In the genomic region with DNA sequence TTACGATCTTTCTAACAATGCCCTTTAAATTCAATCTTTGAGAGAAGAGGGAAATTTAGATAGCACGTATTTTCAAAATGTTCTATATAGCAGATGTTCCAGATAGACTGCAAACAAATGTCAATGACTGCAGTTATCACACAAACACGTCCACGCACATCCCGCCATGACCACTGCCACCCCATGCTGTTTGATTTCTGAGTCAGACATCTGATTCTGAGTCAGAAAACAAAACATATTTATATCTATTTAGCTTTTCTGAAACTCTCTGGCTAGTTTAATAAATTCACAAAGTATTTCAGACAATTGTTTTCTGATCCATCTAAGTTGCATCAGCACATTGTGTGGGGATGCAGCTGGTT, we compare ENCODE assay signal across 1 cellular context.
A peak's percentile ranks its signal among the peaks of the same experiment; 100 is the strongest.
TF ChIP-seq lines count a peak whose summit lies in the region.

No MANE protein-coding gene starts in this region.

TF ChIP-seq in GM12878, 131 proteins besides CTCF, POLR2A, EP300 and RAD21 (continued from another document and continues in another):
- TF ChIP-seq E2F4 (IDR thresholded peaks at IDR 0.05; ENCODE audit: low read depth, low read length) (no peak), JUNB (IDR thresholded peaks at IDR 0.05) (peak; percentile 98), ZBTB11 (CRISPR knock-in tag; IDR thresholded peaks at IDR 0.05) (no peak), IKZF1 (conservative IDR thresholded peaks at IDR 0.05) (peak; percentile 30; the same call in 1 of the 2 replicates), ZNF274 (IDR thresholded peaks at IDR 0.05; ENCODE audit: insufficient read depth, insufficient read length) (no peak), SREBF2 (IDR thresholded peaks at IDR 0.05; ENCODE audit: low read length) (no peak), POU2F2 (IDR thresholded peaks at IDR 0.05; ENCODE audit: borderline replicate concordance, low read depth, low read length) (peak; percentile 84; the same call in 2 of the 3 replicates), GATAD2B (conservative IDR thresholded peaks at IDR 0.05; ENCODE audit: low read depth) (no peak), TCF3 (IDR thresholded peaks at IDR 0.05; ENCODE audit: borderline replicate concordance, insufficient read depth, low read depth, low read length) (peak; percentile 84; the same call in 1 of the 2 replicates), YBX1 (IDR thresholded peaks at IDR 0.05) (no peak), RBBP5 (conservative IDR thresholded peaks at IDR 0.05) (no peak), IRF5 (IDR thresholded peaks at IDR 0.05; ENCODE audit: borderline replicate concordance) (no peak), MEF2A (IDR thresholded peaks at IDR 0.05; ENCODE audit: insufficient read depth, low read depth, low read length) (peak; percentile 93), ETV6 (conservative IDR thresholded peaks at IDR 0.05 in 1 of 2, IDR thresholded peaks at IDR 0.05 in 1 of 2; ENCODE audit: borderline replicate concordance in 1 of 2, low read depth in 1 of 2) (peak in 1 of 2 experiments; percentile 66; a peak in 1 of 4 replicates), NR2F1 (conservative IDR thresholded peaks at IDR 0.05) (0 out of 2 replicates have a peak, but pooled peaks have one; percentile 17), BMI1 (IDR thresholded peaks at IDR 0.05; ENCODE audit: borderline replicate concordance) (no peak), CBX3 (IDR thresholded peaks at IDR 0.05; ENCODE audit: borderline replicate concordance, low read depth) (no peak), STAT1 (conservative IDR thresholded peaks at IDR 0.05) (no peak), CREB1 (IDR thresholded peaks at IDR 0.05; ENCODE audit: low read depth) (peak; percentile 60), MTA2 (IDR thresholded peaks at IDR 0.05; ENCODE audit: low read depth) (peak; percentile 66), EED (IDR thresholded peaks at IDR 0.05; ENCODE audit: low read depth) (peak; percentile 76; the same call in 1 of the 2 replicates), CREM (IDR thresholded peaks at IDR 0.05; ENCODE audit: low read depth) (peak; percentile 82), NFYA (IDR thresholded peaks at IDR 0.05; ENCODE audit: borderline replicate concordance, low read depth, low read length) (no peak), KDM1A (IDR thresholded peaks at IDR 0.05; ENCODE audit: borderline replicate concordance) (no peak), ZSCAN29 (IDR thresholded peaks at IDR 0.05) (no peak), ATF3 (IDR thresholded peaks at IDR 0.05; ENCODE audit: borderline replicate concordance, extremely low read depth, low read depth, low read length) (no peak), ZBTB33 (IDR thresholded peaks at IDR 0.05) (no peak), IRF4 (IDR thresholded peaks at IDR 0.05; ENCODE audit: low read depth, low read length) (peak; percentile 95), SUZ12 (IDR thresholded peaks at IDR 0.05; ENCODE audit: unreplicated experiment) (no peak), PBX3 (IDR thresholded peaks at IDR 0.05; ENCODE audit: insufficient replicate concordance, low read depth, low read length) (peak; percentile 11), FOXM1 (IDR thresholded peaks at IDR 0.05; ENCODE audit: low read depth, low read length) (peak; percentile 89)
- TF ChIP-seq, protein P1, sequence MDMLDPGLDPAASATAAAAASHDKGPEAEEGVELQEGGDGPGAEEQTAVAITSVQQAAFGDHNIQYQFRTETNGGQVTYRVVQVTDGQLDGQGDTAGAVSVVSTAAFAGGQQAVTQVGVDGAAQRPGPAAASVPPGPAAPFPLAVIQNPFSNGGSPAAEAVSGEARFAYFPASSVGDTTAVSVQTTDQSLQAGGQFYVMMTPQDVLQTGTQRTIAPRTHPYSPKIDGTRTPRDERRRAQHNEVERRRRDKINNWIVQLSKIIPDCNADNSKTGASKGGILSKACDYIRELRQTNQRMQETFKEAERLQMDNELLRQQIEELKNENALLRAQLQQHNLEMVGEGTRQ (IDR thresholded peaks at IDR 0.05; ENCODE audit: borderline replicate concordance, low read depth, low read length): no peak
- TF ChIP-seq, protein P2, sequence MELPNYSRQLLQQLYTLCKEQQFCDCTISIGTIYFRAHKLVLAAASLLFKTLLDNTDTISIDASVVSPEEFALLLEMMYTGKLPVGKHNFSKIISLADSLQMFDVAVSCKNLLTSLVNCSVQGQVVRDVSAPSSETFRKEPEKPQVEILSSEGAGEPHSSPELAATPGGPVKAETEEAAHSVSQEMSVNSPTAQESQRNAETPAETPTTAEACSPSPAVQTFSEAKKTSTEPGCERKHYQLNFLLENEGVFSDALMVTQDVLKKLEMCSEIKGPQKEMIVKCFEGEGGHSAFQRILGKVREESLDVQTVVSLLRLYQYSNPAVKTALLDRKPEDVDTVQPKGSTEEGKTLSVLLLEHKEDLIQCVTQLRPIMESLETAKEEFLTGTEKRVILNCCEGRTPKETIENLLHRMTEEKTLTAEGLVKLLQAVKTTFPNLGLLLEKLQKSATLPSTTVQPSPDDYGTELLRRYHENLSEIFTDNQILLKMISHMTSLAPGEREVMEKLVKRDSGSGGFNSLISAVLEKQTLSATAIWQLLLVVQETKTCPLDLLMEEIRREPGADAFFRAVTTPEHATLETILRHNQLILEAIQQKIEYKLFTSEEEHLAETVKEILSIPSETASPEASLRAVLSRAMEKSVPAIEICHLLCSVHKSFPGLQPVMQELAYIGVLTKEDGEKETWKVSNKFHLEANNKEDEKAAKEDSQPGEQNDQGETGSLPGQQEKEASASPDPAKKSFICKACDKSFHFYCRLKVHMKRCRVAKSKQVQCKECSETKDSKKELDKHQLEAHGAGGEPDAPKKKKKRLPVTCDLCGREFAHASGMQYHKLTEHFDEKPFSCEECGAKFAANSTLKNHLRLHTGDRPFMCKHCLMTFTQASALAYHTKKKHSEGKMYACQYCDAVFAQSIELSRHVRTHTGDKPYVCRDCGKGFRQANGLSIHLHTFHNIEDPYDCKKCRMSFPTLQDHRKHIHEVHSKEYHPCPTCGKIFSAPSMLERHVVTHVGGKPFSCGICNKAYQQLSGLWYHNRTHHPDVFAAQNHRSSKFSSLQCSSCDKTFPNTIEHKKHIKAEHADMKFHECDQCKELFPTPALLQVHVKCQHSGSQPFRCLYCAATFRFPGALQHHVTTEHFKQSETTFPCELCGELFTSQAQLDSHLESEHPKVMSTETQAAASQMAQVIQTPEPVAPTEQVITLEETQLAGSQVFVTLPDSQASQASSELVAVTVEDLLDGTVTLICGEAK (IDR thresholded peaks at IDR 0.05; ENCODE audit: borderline replicate concordance): no peak
- TF ChIP-seq, protein P3, sequence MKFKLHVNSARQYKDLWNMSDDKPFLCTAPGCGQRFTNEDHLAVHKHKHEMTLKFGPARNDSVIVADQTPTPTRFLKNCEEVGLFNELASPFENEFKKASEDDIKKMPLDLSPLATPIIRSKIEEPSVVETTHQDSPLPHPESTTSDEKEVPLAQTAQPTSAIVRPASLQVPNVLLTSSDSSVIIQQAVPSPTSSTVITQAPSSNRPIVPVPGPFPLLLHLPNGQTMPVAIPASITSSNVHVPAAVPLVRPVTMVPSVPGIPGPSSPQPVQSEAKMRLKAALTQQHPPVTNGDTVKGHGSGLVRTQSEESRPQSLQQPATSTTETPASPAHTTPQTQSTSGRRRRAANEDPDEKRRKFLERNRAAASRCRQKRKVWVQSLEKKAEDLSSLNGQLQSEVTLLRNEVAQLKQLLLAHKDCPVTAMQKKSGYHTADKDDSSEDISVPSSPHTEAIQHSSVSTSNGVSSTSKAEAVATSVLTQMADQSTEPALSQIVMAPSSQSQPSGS (IDR thresholded peaks at IDR 0.05; ENCODE audit: low read length): peak; percentile 71
- TF ChIP-seq, protein P4, sequence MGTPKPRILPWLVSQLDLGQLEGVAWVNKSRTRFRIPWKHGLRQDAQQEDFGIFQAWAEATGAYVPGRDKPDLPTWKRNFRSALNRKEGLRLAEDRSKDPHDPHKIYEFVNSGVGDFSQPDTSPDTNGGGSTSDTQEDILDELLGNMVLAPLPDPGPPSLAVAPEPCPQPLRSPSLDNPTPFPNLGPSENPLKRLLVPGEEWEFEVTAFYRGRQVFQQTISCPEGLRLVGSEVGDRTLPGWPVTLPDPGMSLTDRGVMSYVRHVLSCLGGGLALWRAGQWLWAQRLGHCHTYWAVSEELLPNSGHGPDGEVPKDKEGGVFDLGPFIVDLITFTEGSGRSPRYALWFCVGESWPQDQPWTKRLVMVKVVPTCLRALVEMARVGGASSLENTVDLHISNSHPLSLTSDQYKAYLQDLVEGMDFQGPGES (IDR thresholded peaks at IDR 0.05): no peak
- TF ChIP-seq, protein P5, sequence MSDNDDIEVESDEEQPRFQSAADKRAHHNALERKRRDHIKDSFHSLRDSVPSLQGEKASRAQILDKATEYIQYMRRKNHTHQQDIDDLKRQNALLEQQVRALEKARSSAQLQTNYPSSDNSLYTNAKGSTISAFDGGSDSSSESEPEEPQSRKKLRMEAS (IDR thresholded peaks at IDR 0.05; ENCODE audit: low read depth, low read length): no peak
- TF ChIP-seq, protein P6, sequence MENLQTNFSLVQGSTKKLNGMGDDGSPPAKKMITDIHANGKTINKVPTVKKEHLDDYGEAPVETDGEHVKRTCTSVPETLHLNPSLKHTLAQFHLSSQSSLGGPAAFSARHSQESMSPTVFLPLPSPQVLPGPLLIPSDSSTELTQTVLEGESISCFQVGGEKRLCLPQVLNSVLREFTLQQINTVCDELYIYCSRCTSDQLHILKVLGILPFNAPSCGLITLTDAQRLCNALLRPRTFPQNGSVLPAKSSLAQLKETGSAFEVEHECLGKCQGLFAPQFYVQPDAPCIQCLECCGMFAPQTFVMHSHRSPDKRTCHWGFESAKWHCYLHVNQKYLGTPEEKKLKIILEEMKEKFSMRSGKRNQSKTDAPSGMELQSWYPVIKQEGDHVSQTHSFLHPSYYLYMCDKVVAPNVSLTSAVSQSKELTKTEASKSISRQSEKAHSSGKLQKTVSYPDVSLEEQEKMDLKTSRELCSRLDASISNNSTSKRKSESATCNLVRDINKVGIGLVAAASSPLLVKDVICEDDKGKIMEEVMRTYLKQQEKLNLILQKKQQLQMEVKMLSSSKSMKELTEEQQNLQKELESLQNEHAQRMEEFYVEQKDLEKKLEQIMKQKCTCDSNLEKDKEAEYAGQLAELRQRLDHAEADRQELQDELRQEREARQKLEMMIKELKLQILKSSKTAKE (IDR thresholded peaks at IDR 0.05; ENCODE audit: low read depth, poor library complexity, severe bottlenecking): peak; percentile 86
